Comparison of ENCODE assay signal across 11 cellular contexts in genomic region chr2:239411117-239411516, GRCh38. TPM values are rescaled to one million over a fixed set of nuclear protein-coding genes. Genes with fewer than 3 reads are reported as not detected.
DNase-seq lines count a peak whose midpoint lies in the region; ATAC-seq and TF ChIP-seq lines count a peak whose summit lies in the region.
"Had no signal": no experiment of that assay in that cellular context is flagged by ENCODE, and none has a peak within 500 bp of the region (broad histone marks: within the 10 kb centered on the region; RNA-seq: fewer than 3 reads in every experiment).

No MANE protein-coding gene starts in this region.

- peak overlapping the region; percentile 45 for H3K4me3 Mint-ChIP-seq in natural killer cell
- no peak overlapping the region for H3K4me3 Mint-ChIP-seq in natural killer cell treated with Interleukin-12 subunit alpha and Interleukin-12 subunit beta and Interleukin-15 and Interleukin-18, amount 100 ng/mL, for 72 hours
- no peak overlapping the region for H3K4me3 Mint-ChIP-seq in dendritic cell treated with granulocyte-macrophage colony-stimulating factor and Interleukin-4, amounts not matched to agents 40 ng/mL and 50 ng/mL, for 4 days

- no peak overlapping the region for H3K27ac Mint-ChIP-seq in natural killer cell
- H3K27ac Mint-ChIP-seq in natural killer cell treated with Interleukin-12 subunit alpha and Interleukin-12 subunit beta and Interleukin-15 and Interleukin-18, amount 100 ng/mL, for 72 hours = no peak overlapping the region
- H3K27ac Mint-ChIP-seq in dendritic cell treated with granulocyte-macrophage colony-stimulating factor and Interleukin-4, amounts not matched to agents 40 ng/mL and 50 ng/mL, for 4 days = peak overlapping the region; percentile 20

- DNase-seq in natural killer cell (no peak), posterior vena cava (ENCODE audit: low spot score) (peak; percentile 29), DMS153 (lab: John Stamatoyannopoulos, UW) (no peak), NCI-H526 (lab: John Stamatoyannopoulos, UW) (no peak)
- no peak for DNase-seq in natural killer cell treated with Interleukin-12 subunit alpha and Interleukin-12 subunit beta and Interleukin-15 and Interleukin-18, amount 100 ng/mL, for 72 hours (ENCODE audit: low spot score)
- DNase-seq in stimulated activated CD4-positive, alpha-beta T cell treated with anti-CD3 and anti-CD28 coated beads, Interleukin-4, amount 100 ng/mL, for 1 hour = no peak
- DNase-seq: BE2C, GM23248, H7, IMR-90 had no signal

- H3K36me3 Mint-ChIP-seq in natural killer cell = peaks cover 10% of the 10 kb centered on the region
- H3K36me3 Mint-ChIP-seq in natural killer cell treated with Interleukin-12 subunit alpha and Interleukin-12 subunit beta and Interleukin-15 and Interleukin-18, amount 100 ng/mL, for 72 hours = peaks cover 9% of the 10 kb centered on the region
- no peaks in the 10 kb centered on the region for H3K36me3 Mint-ChIP-seq in dendritic cell treated with granulocyte-macrophage colony-stimulating factor and Interleukin-4, amounts not matched to agents 40 ng/mL and 50 ng/mL, for 4 days (ENCODE audit: low read depth)

- intact Hi-C loops in natural killer cell (cut with micrococcal nuclease) = no loop called here
- intact Hi-C loops in dendritic cell treated with granulocyte-macrophage colony-stimulating factor and Interleukin-4, amounts not matched to agents 40 ng/mL and 50 ng/mL, for 4 days (cut with micrococcal nuclease) = no loop called here
- intact Hi-C loops in posterior vena cava (cut with DNase I) = no loop called here

- no peak for TF ChIP-seq CTCF in natural killer cell (IDR thresholded peaks at IDR 0.05)

- H3K27me3 Mint-ChIP-seq in natural killer cell (ENCODE audit: low read depth in 2 of 2) = peaks cover 19 to 26% of the 10 kb centered on the region in 2 donors
- peaks cover 9 to 21% of the 10 kb centered on the region in 2 donors for H3K27me3 Mint-ChIP-seq in natural killer cell treated with Interleukin-12 subunit alpha and Interleukin-12 subunit beta and Interleukin-15 and Interleukin-18, amount 100 ng/mL, for 72 hours
- peaks cover 4% of the 10 kb centered on the region for H3K27me3 Mint-ChIP-seq in dendritic cell treated with granulocyte-macrophage colony-stimulating factor and Interleukin-4, amounts not matched to agents 40 ng/mL and 50 ng/mL, for 4 days

- peaks cover 29 to 32% of the 10 kb centered on the region in 2 donors for H3K4me1 Mint-ChIP-seq in natural killer cell
- peaks cover 20 to 28% of the 10 kb centered on the region in 2 donors for H3K4me1 Mint-ChIP-seq in natural killer cell treated with Interleukin-12 subunit alpha and Interleukin-12 subunit beta and Interleukin-15 and Interleukin-18, amount 100 ng/mL, for 72 hours (ENCODE audit: low read depth in 2 of 2)
- peaks cover 8% of the 10 kb centered on the region for H3K4me1 Mint-ChIP-seq in dendritic cell treated with granulocyte-macrophage colony-stimulating factor and Interleukin-4, amounts not matched to agents 40 ng/mL and 50 ng/mL, for 4 days (ENCODE audit: low read depth)

- no peak for ATAC-seq in natural killer cell
- ATAC-seq in natural killer cell treated with Interleukin-12 subunit alpha and Interleukin-12 subunit beta and Interleukin-15 and Interleukin-18, amount 100 ng/mL, for 72 hours = no peak

- H3K9me3 Mint-ChIP-seq in natural killer cell = peaks cover 4 to 5% of the 10 kb centered on the region in 2 donors
- H3K9me3 Mint-ChIP-seq in natural killer cell treated with Interleukin-12 subunit alpha and Interleukin-12 subunit beta and Interleukin-15 and Interleukin-18, amount 100 ng/mL, for 72 hours = no peaks in the 10 kb centered on the region
- H3K9me3 Mint-ChIP-seq in dendritic cell treated with granulocyte-macrophage colony-stimulating factor and Interleukin-4, amounts not matched to agents 40 ng/mL and 50 ng/mL, for 4 days = peaks cover 8% of the 10 kb centered on the region

RNA-seq across cellular contexts. Expression of gene HDAC4, which starts 10.3 kb away (rescaled TPM):
- total RNA-seq in natural killer cell (100 to 1,000 TPM in 2 of 3 donors, 10 to 100 TPM in 1; 74.9 to 105 (median 100) TPM), posterior vena cava (10 to 100 TPM; 47.6 to 66.9 TPM)
- 10 to 100 TPM; 22.3 to 48.6 TPM for total RNA-seq in natural killer cell treated with Interleukin-12 subunit alpha and Interleukin-12 subunit beta and Interleukin-15 and Interleukin-18, amount 100 ng/mL, for 72 hours
